In genomic region chr2:217790681-217791392, GRCh38 we compare ENCODE assay signal across 8 cellular contexts.
DNase-seq lines count a peak whose midpoint lies in the region; ATAC-seq lines count a peak whose summit lies in the region.

No MANE protein-coding gene starts in this region.

- H3K4ac ChIP-seq in neuronal stem cell (ENCODE audit: low read length): no peak overlapping the region

- H3K36me3 Mint-ChIP-seq in memory B cell: no peaks in the 10 kb centered on the region

- no peak overlapping the region for H2BK120ac ChIP-seq in neuronal stem cell (ENCODE audit: low read depth, low read length)

- H3K4me1 Mint-ChIP-seq in memory B cell: peaks cover 12% of the 10 kb centered on the region

- no peak overlapping the region for H4K91ac ChIP-seq in neuronal stem cell (ENCODE audit: low read depth, low read length, poor library complexity)

- peaks cover 0 to 8% of the 10 kb centered on the region in 2 donors for H3K4me1 ChIP-seq in neuronal stem cell (ENCODE audit: control insufficient read depth in 2 of 2, insufficient read depth in 1 of 2, low read depth in 1 of 2, low read length in 2 of 2)

- no peak overlapping the region for H3K9ac ChIP-seq in neuronal stem cell (ENCODE audit: low read depth, low read length, poor library complexity)

- no peak overlapping the region for H2BK5ac ChIP-seq in neuronal stem cell (ENCODE audit: low read length)

- H3K27ac Mint-ChIP-seq in memory B cell: peak overlapping the region; percentile 25

- no peaks in the 10 kb centered on the region for H3K79me1 ChIP-seq in neuronal stem cell (ENCODE audit: low read depth, low read length)

- H3K18ac ChIP-seq in neuronal stem cell (ENCODE audit: low read length): no peak overlapping the region

- no peak overlapping the region for H2BK15ac ChIP-seq in neuronal stem cell (ENCODE audit: low read length)

- H2BK12ac ChIP-seq in neuronal stem cell (ENCODE audit: low read length): no peak overlapping the region

- H3K27ac ChIP-seq in neuronal stem cell (replicated peaks; ENCODE audit: low read length): no peak overlapping the region

- H3K27me3 ChIP-seq in neuronal stem cell (ENCODE audit: control insufficient read depth in 3 of 3, insufficient read depth in 3 of 3, low read depth in 1 of 3, low read length in 3 of 3): peaks cover 0 to 4% (median 1%) of the 10 kb centered on the region in 3 experiments

- H3K9me3 Mint-ChIP-seq in memory B cell: no peaks in the 10 kb centered on the region

- no peak overlapping the region for H2AK5ac ChIP-seq in neuronal stem cell (ENCODE audit: low read depth, low read length)

- no CpG with 5 or more reads among the region's 5 CpGs for WGBS in neuronal stem cell (ENCODE audit: extremely low coverage in 2 of 2, insufficient read length in 2 of 2, insufficient replicate concordance in 1 of 2), 2 donors

- no peak overlapping the region for H3K4me3 ChIP-seq in neuronal stem cell (ENCODE audit: low read length in 2 of 2)

- H3K4me3 Mint-ChIP-seq in memory B cell: peak overlapping the region; percentile 81

- H2AFZ ChIP-seq in neuronal stem cell (ENCODE audit: low read length): no peak overlapping the region

- H3K9me3 ChIP-seq in neuronal stem cell (replicated peaks in 1 of 2; ENCODE audit: control insufficient read depth in 2 of 2, insufficient read depth in 1 of 2, low read depth in 1 of 2, low read length in 2 of 2): peaks cover 0 to 7% of the 10 kb centered on the region in 2 donors

- H3K36me3 ChIP-seq in neuronal stem cell (replicated peaks in 1 of 2; ENCODE audit: control insufficient read depth in 2 of 2, insufficient read depth in 2 of 2, low read length in 2 of 2): no peaks in the 10 kb centered on the region

- H3K4me2 ChIP-seq in neuronal stem cell (ENCODE audit: insufficient read depth, low read length, poor library complexity, severe bottlenecking): no peak overlapping the region

- DNase-seq in AG08395 (ENCODE audit: low spot score): peak; percentile 66
- peak; percentile 60 for DNase-seq in astrocyte of the hippocampus (ENCODE audit: low read depth, low spot score)
- DNase-seq in memory B cell (ENCODE audit: low spot score in 2 of 2): no peak
- DNase-seq in neuronal stem cell (ENCODE audit: low spot score): no peak
- no peak for DNase-seq in NCI-H1417 (lab: John Stamatoyannopoulos, UW)

- H3K23ac ChIP-seq in neuronal stem cell (ENCODE audit: low read depth, low read length, poor library complexity): no peak overlapping the region

- no peak overlapping the region for H3K14ac ChIP-seq in neuronal stem cell (ENCODE audit: low read length)

- no peak overlapping the region for H4K8ac ChIP-seq in neuronal stem cell (ENCODE audit: low read depth, low read length)

- peaks cover 2% of the 10 kb centered on the region for H3K27me3 Mint-ChIP-seq in memory B cell

- ATAC-seq in HG02678 (IDR thresholded peaks at IDR 0.05; ENCODE audit: unreplicated experiment): peak; percentile 7
- ATAC-seq in memory B cell (ENCODE audit: low read depth): no peak
- no peak for ATAC-seq in HG03469 (IDR thresholded peaks at IDR 0.05; ENCODE audit: unreplicated experiment)
- ATAC-seq in HG03097 (IDR thresholded peaks at IDR 0.05; ENCODE audit: low FRiP score, unreplicated experiment): no peak

Comparison
In these comparisons a context has a peak if more than half of its experiments do, and no peak if none do; other contexts are left out.
1. DNase-seq: peak in AG08395 (single experiment) and astrocyte of the hippocampus (single experiment); none in memory B cell (0 of 2), neuronal stem cell (single experiment) and NCI-H1417 (0 of 3).